ENCODE assay signal across 16 cellular contexts in genomic region chr15:39873978-39874377, GRCh38. TPM values are rescaled to one million over a fixed set of nuclear protein-coding genes. Genes with fewer than 3 reads are reported as not detected.
"Had no signal": no experiment of that assay in that cellular context is flagged by ENCODE, and none has a peak within 500 bp of the region (broad histone marks: within the 10 kb centered on the region; RNA-seq: fewer than 3 reads in every experiment).

No MANE protein-coding gene starts in this region.

- ATAC-seq: natural killer cell, psoas muscle, right cardiac atrium, upper lobe of right lung had no signal

- DNase-seq: activated CD4-positive, alpha-beta memory T cell treated with anti-CD3 and anti-CD28 coated beads for 36 hours; activated CD4-positive, alpha-beta T cell treated with anti-CD3 and anti-CD28 coated beads for 4 hours; activated naive CD4-positive, alpha-beta T cell treated with anti-CD3 and anti-CD28 coated beads, Interleukin-2, amount 10 ng/mL, durations not matched to agents 7 days and 5 days; cerebellar nuclear complex; cortex of kidney; erythroblast; foreskin melanocyte; glutamatergic neuron; hypothalamus; islet precursor cell; natural killer cell; ovary; psoas muscle; right cardiac atrium; upper lobe of right lung had no signal

- H3K4me3 Mint-ChIP-seq: activated CD4-positive, alpha-beta memory T cell treated with anti-CD3 and anti-CD28 coated beads for 36 hours; activated naive CD4-positive, alpha-beta T cell treated with anti-CD3 and anti-CD28 coated beads, Interleukin-2, amount 10 ng/mL, durations not matched to agents 7 days and 5 days; natural killer cell had no signal

- H3K9me3 Mint-ChIP-seq: activated CD4-positive, alpha-beta memory T cell treated with anti-CD3 and anti-CD28 coated beads for 36 hours; activated naive CD4-positive, alpha-beta T cell treated with anti-CD3 and anti-CD28 coated beads, Interleukin-2, amount 10 ng/mL, durations not matched to agents 7 days and 5 days; natural killer cell had no signal

- H3K27ac Mint-ChIP-seq: activated CD4-positive, alpha-beta memory T cell treated with anti-CD3 and anti-CD28 coated beads for 36 hours; activated naive CD4-positive, alpha-beta T cell treated with anti-CD3 and anti-CD28 coated beads, Interleukin-2, amount 10 ng/mL, durations not matched to agents 7 days and 5 days; natural killer cell had no signal

- H3K4me1 Mint-ChIP-seq: activated naive CD4-positive, alpha-beta T cell treated with anti-CD3 and anti-CD28 coated beads, Interleukin-2, amount 10 ng/mL, durations not matched to agents 7 days and 5 days; natural killer cell had no signal

- H3K36me3 Mint-ChIP-seq: activated CD4-positive, alpha-beta memory T cell treated with anti-CD3 and anti-CD28 coated beads for 36 hours; activated naive CD4-positive, alpha-beta T cell treated with anti-CD3 and anti-CD28 coated beads, Interleukin-2, amount 10 ng/mL, durations not matched to agents 7 days and 5 days; natural killer cell had no signal

RNA-seq across cellular contexts. Expression of gene GPR176, which starts 46.1 kb away (rescaled TPM):
- total RNA-seq: T-helper 2 cell treated with Interferon-gamma antibody and Interleukin-4, amounts not matched to agents 100 ng/mL and 5 ng/mL, for 36 hours had no signal
